Comparison of ENCODE assay signal across 1 cellular context in the genomic region with DNA sequence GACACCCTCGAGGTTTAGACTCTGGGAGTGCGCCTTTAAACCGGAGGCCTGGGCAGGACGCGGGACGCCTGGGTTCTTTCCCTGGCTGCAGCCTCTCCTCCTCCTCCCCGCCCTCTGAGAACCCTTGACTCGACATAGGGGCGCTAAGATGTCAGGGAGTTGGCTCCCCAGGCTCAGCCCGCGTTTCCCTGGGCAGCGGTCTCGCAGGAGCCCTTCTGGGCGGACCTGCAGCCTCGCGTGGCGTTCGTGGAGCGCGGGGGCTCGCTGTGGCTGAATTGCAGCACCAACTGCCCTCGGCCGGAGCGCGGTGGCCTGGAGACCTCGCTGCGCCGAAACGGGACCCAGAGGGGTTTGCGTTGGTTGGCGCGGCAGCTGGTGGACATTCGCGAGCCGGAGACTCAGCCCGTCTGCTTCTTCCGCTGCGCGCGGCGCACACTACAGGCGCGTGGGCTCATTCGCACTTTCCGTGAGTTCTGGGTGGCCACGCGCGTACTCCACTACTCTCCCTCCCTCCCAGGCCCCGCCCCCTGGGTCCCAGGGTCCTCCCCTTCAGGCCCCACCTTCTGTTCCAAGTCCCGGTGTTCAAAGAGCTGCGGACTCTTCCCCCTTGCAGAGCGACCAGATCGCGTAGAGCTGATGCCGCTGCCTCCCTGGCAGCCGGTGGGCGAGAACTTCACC.
TF ChIP-seq lines count a peak whose summit lies in the region.

No MANE protein-coding gene starts in this region.

TF ChIP-seq in K562, 482 proteins besides CTCF, POLR2A, EP300 and RAD21 (continued from another document):
- TF ChIP-seq, protein P1, sequence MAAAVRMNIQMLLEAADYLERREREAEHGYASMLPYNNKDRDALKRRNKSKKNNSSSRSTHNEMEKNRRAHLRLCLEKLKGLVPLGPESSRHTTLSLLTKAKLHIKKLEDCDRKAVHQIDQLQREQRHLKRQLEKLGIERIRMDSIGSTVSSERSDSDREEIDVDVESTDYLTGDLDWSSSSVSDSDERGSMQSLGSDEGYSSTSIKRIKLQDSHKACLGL (CRISPR knock-in tag; IDR thresholded peaks at IDR 0.05; ENCODE audit: borderline replicate concordance, poor library complexity, severe bottlenecking), result no peak
- no peak for TF ChIP-seq TEAD2 (tag; IDR thresholded peaks at IDR 0.05)
- TF ChIP-seq ZNF589 (CRISPR knock-in tag; IDR thresholded peaks at IDR 0.05; ENCODE audit: low read depth), result no peak
- TF ChIP-seq BRF1 (IDR thresholded peaks at IDR 0.05; ENCODE audit: borderline replicate concordance, extremely low read depth, insufficient read length), result no peak
- TF ChIP-seq FOSL1 (tag; conservative IDR thresholded peaks at IDR 0.05), result no peak
- TF ChIP-seq KDM1A (IDR thresholded peaks at IDR 0.05), result no peak
- TF ChIP-seq ZNF444 (CRISPR knock-in tag; IDR thresholded peaks at IDR 0.05), result no peak
- peak; percentile 70; the same call in 1 of the 2 replicates for TF ChIP-seq THAP12 (CRISPR knock-in tag; IDR thresholded peaks at IDR 0.05)
- TF ChIP-seq YY1 (IDR thresholded peaks at IDR 0.05; ENCODE audit: borderline replicate concordance in 1 of 3, control insufficient read depth in 1 of 3, extremely low read depth in 1 of 3, insufficient read depth in 3 of 3, insufficient read length in 1 of 3, insufficient replicate concordance in 2 of 3, low read depth in 1 of 3, low read length in 2 of 3), result peak in 1 of 3 experiments; percentile 49
- TF ChIP-seq MBD1 (CRISPR knock-in tag; IDR thresholded peaks at IDR 0.05), result no peak
- no peak for TF ChIP-seq ZNF124 (CRISPR knock-in tag; IDR thresholded peaks at IDR 0.05)
- peak; percentile 80; the same call in 1 of the 2 replicates for TF ChIP-seq NR1H2 (CRISPR knock-in tag; IDR thresholded peaks at IDR 0.05)
- TF ChIP-seq BCOR (IDR thresholded peaks at IDR 0.05), result no peak
- TF ChIP-seq ZNF212 (CRISPR knock-in tag; IDR thresholded peaks at IDR 0.05), result no peak
- TF ChIP-seq NR3C1 (CRISPR knock-in tag; IDR thresholded peaks at IDR 0.05), result no peak
- no peak for TF ChIP-seq TCF15 (CRISPR knock-in tag; IDR thresholded peaks at IDR 0.05)
- TF ChIP-seq SETDB1 (IDR thresholded peaks at IDR 0.05; ENCODE audit: low read length), result no peak
- no peak for TF ChIP-seq CBX5 (IDR thresholded peaks at IDR 0.05; ENCODE audit: borderline replicate concordance, low read depth)
- TF ChIP-seq, protein P2, sequence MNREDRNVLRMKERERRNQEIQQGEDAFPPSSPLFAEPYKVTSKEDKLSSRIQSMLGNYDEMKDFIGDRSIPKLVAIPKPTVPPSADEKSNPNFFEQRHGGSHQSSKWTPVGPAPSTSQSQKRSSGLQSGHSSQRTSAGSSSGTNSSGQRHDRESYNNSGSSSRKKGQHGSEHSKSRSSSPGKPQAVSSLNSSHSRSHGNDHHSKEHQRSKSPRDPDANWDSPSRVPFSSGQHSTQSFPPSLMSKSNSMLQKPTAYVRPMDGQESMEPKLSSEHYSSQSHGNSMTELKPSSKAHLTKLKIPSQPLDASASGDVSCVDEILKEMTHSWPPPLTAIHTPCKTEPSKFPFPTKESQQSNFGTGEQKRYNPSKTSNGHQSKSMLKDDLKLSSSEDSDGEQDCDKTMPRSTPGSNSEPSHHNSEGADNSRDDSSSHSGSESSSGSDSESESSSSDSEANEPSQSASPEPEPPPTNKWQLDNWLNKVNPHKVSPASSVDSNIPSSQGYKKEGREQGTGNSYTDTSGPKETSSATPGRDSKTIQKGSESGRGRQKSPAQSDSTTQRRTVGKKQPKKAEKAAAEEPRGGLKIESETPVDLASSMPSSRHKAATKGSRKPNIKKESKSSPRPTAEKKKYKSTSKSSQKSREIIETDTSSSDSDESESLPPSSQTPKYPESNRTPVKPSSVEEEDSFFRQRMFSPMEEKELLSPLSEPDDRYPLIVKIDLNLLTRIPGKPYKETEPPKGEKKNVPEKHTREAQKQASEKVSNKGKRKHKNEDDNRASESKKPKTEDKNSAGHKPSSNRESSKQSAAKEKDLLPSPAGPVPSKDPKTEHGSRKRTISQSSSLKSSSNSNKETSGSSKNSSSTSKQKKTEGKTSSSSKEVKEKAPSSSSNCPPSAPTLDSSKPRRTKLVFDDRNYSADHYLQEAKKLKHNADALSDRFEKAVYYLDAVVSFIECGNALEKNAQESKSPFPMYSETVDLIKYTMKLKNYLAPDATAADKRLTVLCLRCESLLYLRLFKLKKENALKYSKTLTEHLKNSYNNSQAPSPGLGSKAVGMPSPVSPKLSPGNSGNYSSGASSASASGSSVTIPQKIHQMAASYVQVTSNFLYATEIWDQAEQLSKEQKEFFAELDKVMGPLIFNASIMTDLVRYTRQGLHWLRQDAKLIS (CRISPR knock-in tag; IDR thresholded peaks at IDR 0.05), result no peak
- TF ChIP-seq BACH1 (tag; IDR thresholded peaks at IDR 0.05), result no peak
- TF ChIP-seq ZNF354B (CRISPR knock-in tag; IDR thresholded peaks at IDR 0.05), result no peak
- TF ChIP-seq ZHX1 (conservative IDR thresholded peaks at IDR 0.05; ENCODE audit: low read length), result no peak
- no peak for TF ChIP-seq ESRRB (CRISPR knock-in tag; IDR thresholded peaks at IDR 0.05; ENCODE audit: borderline replicate concordance)
- no peak for TF ChIP-seq ZNF512 (tag; IDR thresholded peaks at IDR 0.05)
- no peak for TF ChIP-seq SNAPC5 (CRISPR knock-in tag; IDR thresholded peaks at IDR 0.05)
- no peak for TF ChIP-seq SNRNP70 (optimal IDR thresholded peaks at IDR 0.05; ENCODE audit: low read depth, low read length)
- no peak for TF ChIP-seq YBX1 (IDR thresholded peaks at IDR 0.05)
- TF ChIP-seq ZNF174 (CRISPR knock-in tag; IDR thresholded peaks at IDR 0.05), result no peak
- TF ChIP-seq, protein P3, sequence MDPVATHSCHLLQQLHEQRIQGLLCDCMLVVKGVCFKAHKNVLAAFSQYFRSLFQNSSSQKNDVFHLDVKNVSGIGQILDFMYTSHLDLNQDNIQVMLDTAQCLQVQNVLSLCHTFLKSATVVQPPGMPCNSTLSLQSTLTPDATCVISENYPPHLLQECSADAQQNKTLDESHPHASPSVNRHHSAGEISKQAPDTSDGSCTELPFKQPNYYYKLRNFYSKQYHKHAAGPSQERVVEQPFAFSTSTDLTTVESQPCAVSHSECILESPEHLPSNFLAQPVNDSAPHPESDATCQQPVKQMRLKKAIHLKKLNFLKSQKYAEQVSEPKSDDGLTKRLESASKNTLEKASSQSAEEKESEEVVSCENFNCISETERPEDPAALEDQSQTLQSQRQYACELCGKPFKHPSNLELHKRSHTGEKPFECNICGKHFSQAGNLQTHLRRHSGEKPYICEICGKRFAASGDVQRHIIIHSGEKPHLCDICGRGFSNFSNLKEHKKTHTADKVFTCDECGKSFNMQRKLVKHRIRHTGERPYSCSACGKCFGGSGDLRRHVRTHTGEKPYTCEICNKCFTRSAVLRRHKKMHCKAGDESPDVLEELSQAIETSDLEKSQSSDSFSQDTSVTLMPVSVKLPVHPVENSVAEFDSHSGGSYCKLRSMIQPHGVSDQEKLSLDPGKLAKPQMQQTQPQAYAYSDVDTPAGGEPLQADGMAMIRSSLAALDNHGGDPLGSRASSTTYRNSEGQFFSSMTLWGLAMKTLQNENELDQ (CRISPR knock-in tag; IDR thresholded peaks at IDR 0.05; ENCODE audit: borderline replicate concordance), result no peak
- TF ChIP-seq GATAD2A (IDR thresholded peaks at IDR 0.05), result peak; percentile 66; the same call in 1 of the 2 replicates
- no peak for TF ChIP-seq BCL6 (CRISPR knock-in tag; IDR thresholded peaks at IDR 0.05)
- TF ChIP-seq U2AF2 (optimal IDR thresholded peaks at IDR 0.05; ENCODE audit: low read depth, low read length), result no peak
- no peak for TF ChIP-seq HMG20A (CRISPR knock-in tag; conservative IDR thresholded peaks at IDR 0.05)
- TF ChIP-seq SLC30A9 (CRISPR knock-in tag; IDR thresholded peaks at IDR 0.05), result no peak
- TF ChIP-seq SIRT6 (IDR thresholded peaks at IDR 0.05; ENCODE audit: low read depth, low read length), result no peak
- peak; percentile 28; the same call in 1 of the 2 replicates for TF ChIP-seq NFRKB (IDR thresholded peaks at IDR 0.05; ENCODE audit: low read depth)
- no peak for TF ChIP-seq XRCC3 (IDR thresholded peaks at IDR 0.05)
- TF ChIP-seq, protein P4, sequence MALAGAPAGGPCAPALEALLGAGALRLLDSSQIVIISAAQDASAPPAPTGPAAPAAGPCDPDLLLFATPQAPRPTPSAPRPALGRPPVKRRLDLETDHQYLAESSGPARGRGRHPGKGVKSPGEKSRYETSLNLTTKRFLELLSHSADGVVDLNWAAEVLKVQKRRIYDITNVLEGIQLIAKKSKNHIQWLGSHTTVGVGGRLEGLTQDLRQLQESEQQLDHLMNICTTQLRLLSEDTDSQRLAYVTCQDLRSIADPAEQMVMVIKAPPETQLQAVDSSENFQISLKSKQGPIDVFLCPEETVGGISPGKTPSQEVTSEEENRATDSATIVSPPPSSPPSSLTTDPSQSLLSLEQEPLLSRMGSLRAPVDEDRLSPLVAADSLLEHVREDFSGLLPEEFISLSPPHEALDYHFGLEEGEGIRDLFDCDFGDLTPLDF (CRISPR knock-in tag; IDR thresholded peaks at IDR 0.05), result no peak
- TF ChIP-seq BMI1 (IDR thresholded peaks at IDR 0.05; ENCODE audit: low read length), result no peak
- peak; percentile 25; the same call in 1 of the 2 replicates for TF ChIP-seq MYC (IDR thresholded peaks at IDR 0.05; ENCODE audit: low read depth, low read length)
- TF ChIP-seq MYC (CRISPR knock-in tag; IDR thresholded peaks at IDR 0.05; ENCODE audit: borderline replicate concordance, low read depth), result no peak
- peak; percentile 37 for TF ChIP-seq RBBP5 (IDR thresholded peaks at IDR 0.05; ENCODE audit: borderline replicate concordance, insufficient read depth, low read length, poor library complexity, severe bottlenecking)
